Comparison of ENCODE assay signal across 34 cellular contexts in genomic region chr19:5591476-5591875, GRCh38. TPM values are rescaled to one million over a fixed set of nuclear protein-coding genes. Genes with fewer than 3 reads are reported as not detected.
"Had no signal": no experiment of that assay in that cellular context is flagged by ENCODE, and none has a peak within 500 bp of the region (broad histone marks: within the 10 kb centered on the region; RNA-seq: fewer than 3 reads in every experiment).

No MANE protein-coding gene starts in this region.

- H3K9me3 Mint-ChIP-seq: activated B cell treated with CpG ODN at 0.5 μM for 24 hours; activated CD4-positive, alpha-beta memory T cell treated with anti-CD3 and anti-CD28 coated beads for 36 hours; activated CD4-positive, alpha-beta T cell treated with anti-CD3 and anti-CD28 coated beads, Interleukin-2, amount 10 ng/mL, durations not matched to agents 24 days and 14 days; activated CD8-positive, alpha-beta T cell treated with anti-CD3 and anti-CD28 coated beads for 36 hours; activated naive CD4-positive, alpha-beta T cell treated with anti-CD3 and anti-CD28 coated beads for 36 hours; activated naive CD4-positive, alpha-beta T cell treated with anti-CD3 and anti-CD28 coated beads, Interleukin-2, amount 50 U/mL, for 72 hours; activated naive CD8-positive, alpha-beta T cell treated with anti-CD3 and anti-CD28 coated beads for 36 hours; activated T-cell treated with anti-CD3 and anti-CD28 coated beads, Interleukin-2, amount 50 U/mL, for 4 hours; activated T-cell treated with anti-CD3 and anti-CD28 coated beads, Interleukin-2, amount 50 U/mL, for 72 hours; activated T-helper 1 cell treated with anti-CD3 and anti-CD28 coated beads, Interleukin-12 subunit alpha, Interleukin-12 subunit beta, Interleukin-2, Interleukin-4 antibody, amounts not matched to agents 30 ng/mL and 10 ng/mL and 1 ng/mL, durations not matched to agents 14 hours and 24 hours and 36 hours; activated T-helper 17 cell treated with anti-CD3 and anti-CD28 coated beads, Interleukin-2, amount 50 U/mL, for 72 hours; brain; central memory CD8-positive, alpha-beta T cell; T-cell had no signal

- H3K27me3 ChIP-seq: adrenal gland, ascending aorta, cardiac muscle cell had no signal

- H3K27me3 Mint-ChIP-seq: activated B cell treated with CpG ODN at 0.5 μM for 24 hours; activated CD4-positive, alpha-beta memory T cell treated with anti-CD3 and anti-CD28 coated beads for 36 hours; activated CD4-positive, alpha-beta T cell treated with anti-CD3 and anti-CD28 coated beads, Interleukin-2, amount 10 ng/mL, durations not matched to agents 24 days and 14 days; activated CD8-positive, alpha-beta T cell treated with anti-CD3 and anti-CD28 coated beads for 36 hours; activated naive CD8-positive, alpha-beta T cell treated with anti-CD3 and anti-CD28 coated beads for 36 hours; activated T-helper 17 cell treated with anti-CD3 and anti-CD28 coated beads, Interleukin-2, amount 50 U/mL, for 72 hours; central memory CD8-positive, alpha-beta T cell; T-cell; T-helper 17 cell had no signal

- H3K4me3 Mint-ChIP-seq: activated B cell treated with CpG ODN at 0.5 μM for 24 hours; activated CD4-positive, alpha-beta memory T cell treated with anti-CD3 and anti-CD28 coated beads for 36 hours; activated CD4-positive, alpha-beta T cell treated with anti-CD3 and anti-CD28 coated beads, Interleukin-2, amount 10 ng/mL, durations not matched to agents 24 days and 14 days; activated CD8-positive, alpha-beta T cell treated with anti-CD3 and anti-CD28 coated beads for 36 hours; activated naive CD4-positive, alpha-beta T cell treated with anti-CD3 and anti-CD28 coated beads for 36 hours; activated naive CD8-positive, alpha-beta T cell treated with anti-CD3 and anti-CD28 coated beads for 36 hours; activated T-cell treated with anti-CD3 and anti-CD28 coated beads, Interleukin-2, amount 50 U/mL, for 4 hours; activated T-cell treated with anti-CD3 and anti-CD28 coated beads, Interleukin-2, amount 50 U/mL, for 72 hours; activated T-helper 1 cell treated with anti-CD3 and anti-CD28 coated beads, Interleukin-12 subunit alpha, Interleukin-12 subunit beta, Interleukin-2, Interleukin-4 antibody, amounts not matched to agents 30 ng/mL and 10 ng/mL and 1 ng/mL, durations not matched to agents 14 hours and 24 hours and 36 hours; activated T-helper 17 cell treated with anti-CD3 and anti-CD28 coated beads, Interleukin-2, amount 50 U/mL, for 72 hours; brain; central memory CD8-positive, alpha-beta T cell; T-cell; T-helper 17 cell had no signal

- H3K27ac ChIP-seq: adrenal gland, ascending aorta, cardiac muscle cell, VCaP had no signal

- H3K27ac Mint-ChIP-seq: activated B cell treated with CpG ODN at 0.5 μM for 24 hours; activated CD4-positive, alpha-beta memory T cell treated with anti-CD3 and anti-CD28 coated beads for 36 hours; activated CD4-positive, alpha-beta T cell treated with anti-CD3 and anti-CD28 coated beads, Interleukin-2, amount 10 ng/mL, durations not matched to agents 24 days and 14 days; activated CD8-positive, alpha-beta T cell treated with anti-CD3 and anti-CD28 coated beads for 36 hours; activated naive CD4-positive, alpha-beta T cell treated with anti-CD3 and anti-CD28 coated beads for 36 hours; activated naive CD8-positive, alpha-beta T cell treated with anti-CD3 and anti-CD28 coated beads for 36 hours; activated T-cell treated with anti-CD3 and anti-CD28 coated beads, Interleukin-2, amount 50 U/mL, for 72 hours; activated T-helper 1 cell treated with anti-CD3 and anti-CD28 coated beads, Interleukin-12 subunit alpha, Interleukin-12 subunit beta, Interleukin-2, Interleukin-4 antibody, amounts not matched to agents 30 ng/mL and 10 ng/mL and 1 ng/mL, durations not matched to agents 14 hours and 24 hours and 36 hours; activated T-helper 17 cell treated with anti-CD3 and anti-CD28 coated beads, Interleukin-2, amount 50 U/mL, for 72 hours; T-cell; T-helper 17 cell had no signal

- H3K9me3 ChIP-seq: adrenal gland, ascending aorta had no signal

- ATAC-seq: activated CD8-positive, alpha-beta T cell treated with anti-CD3 and anti-CD28 coated beads for 36 hours; activated naive CD4-positive, alpha-beta T cell treated with anti-CD3 and anti-CD28 coated beads, Interleukin-2, amount 50 U/mL, for 72 hours; activated T-cell treated with anti-CD3 and anti-CD28 coated beads, Interleukin-2, amount 50 U/mL, for 4 hours; activated T-cell treated with anti-CD3 and anti-CD28 coated beads, Interleukin-2, amount 50 U/mL, for 72 hours; activated T-helper 17 cell treated with anti-CD3 and anti-CD28 coated beads, Interleukin-2, amount 50 U/mL, for 72 hours; T-cell; T-helper 17 cell had no signal

- H3K4me3 ChIP-seq: adrenal gland, ascending aorta, cardiac muscle cell had no signal

- DNase-seq: activated B cell treated with CpG ODN at 0.5 μM for 24 hours; activated CD4-positive, alpha-beta memory T cell treated with anti-CD3 and anti-CD28 coated beads for 36 hours; activated CD4-positive, alpha-beta T cell treated with anti-CD3 and anti-CD28 coated beads for 4 hours; activated CD4-positive, alpha-beta T cell treated with anti-CD3 and anti-CD28 coated beads, Interleukin-2, amount 10 ng/mL, durations not matched to agents 24 days and 14 days; activated CD4-positive, alpha-beta T cell treated with anti-CD3 and anti-CD28 coated beads, Interleukin-2, amount 50 U/mL, for 1 hour; activated CD4-positive, alpha-beta T cell treated with anti-CD3 and anti-CD28 coated beads, Interleukin-2, amount 50 U/mL, for 4 hours; activated CD4-positive, CD25-positive, alpha-beta regulatory T cell treated with anti-CD3 and anti-CD28 coated beads, Interleukin-2, amount 50 U/mL, for 72 hours; activated CD8-positive, alpha-beta memory T cell treated with anti-CD3 and anti-CD28 coated beads, Interleukin-2, amount 50 U/mL, for 4 hours; activated CD8-positive, alpha-beta T cell treated with anti-CD3 and anti-CD28 coated beads for 36 hours; activated effector memory CD4-positive, alpha-beta T cell treated with anti-CD3 and anti-CD28 coated beads, Interleukin-2, amount 50 U/mL, for 16 hours; activated gamma-delta T cell treated with Interleukin-2 at 50 U/mL for 16 hours; activated naive CD4-positive, alpha-beta T cell; activated naive CD4-positive, alpha-beta T cell treated with anti-CD3 and anti-CD28 coated beads for 36 hours; activated naive CD4-positive, alpha-beta T cell treated with anti-CD3 and anti-CD28 coated beads, Interleukin-2, amount 50 U/mL, for 16 hours; activated naive CD8-positive, alpha-beta T cell treated with anti-CD3 and anti-CD28 coated beads for 36 hours; activated T-cell treated with anti-CD3 and anti-CD28 coated beads for 4 hours; activated T-cell treated with anti-CD3 and anti-CD28 coated beads, Interleukin-2, amount 50 U/mL, for 1 hour; activated T-cell treated with anti-CD3 and anti-CD28 coated beads, Interleukin-2, amount 50 U/mL, for 4 hours; activated T-cell treated with anti-CD3 and anti-CD28 coated beads, Interleukin-2, amount 50 U/mL, for 72 hours; adrenal gland; amniotic stem cell; caudate nucleus; cerebellar nuclear complex; T-cell; T-helper 17 cell; T1000 had no signal

RNA-seq across cellular contexts. Expression of gene TINCR, which starts 23.7 kb away (rescaled TPM):
- total RNA-seq: ascending aorta had no signal
